25 cellular contexts compared by ENCODE assay signal in the genomic region with DNA sequence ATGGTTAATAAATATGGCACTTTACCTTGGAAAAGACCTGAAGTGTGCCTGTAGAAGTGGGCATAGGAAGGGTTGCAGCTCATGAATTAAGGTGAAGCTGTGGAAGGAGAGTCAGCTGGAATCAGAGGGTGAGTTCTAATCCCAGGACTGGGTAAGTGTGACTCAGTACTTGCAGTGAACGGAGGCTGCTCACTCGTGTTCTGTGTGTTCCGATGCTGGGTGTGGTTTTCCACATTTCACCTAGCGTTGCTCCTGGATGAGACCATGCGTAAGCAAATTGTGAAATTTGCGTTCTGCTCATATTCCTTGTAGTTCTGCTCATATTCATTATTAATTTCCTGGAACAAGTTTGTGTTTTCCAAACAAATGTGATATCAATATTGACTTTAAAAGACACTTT. TPM values are rescaled to one million over a fixed set of nuclear protein-coding genes. Genes with fewer than 3 reads are reported as not detected.
"Had no signal": no experiment of that assay in that cellular context is flagged by ENCODE, and none has a peak within 500 bp of the region (broad histone marks: within the 10 kb centered on the region; RNA-seq: fewer than 3 reads in every experiment).

No MANE protein-coding gene starts in this region.

- H3K4me3 Mint-ChIP-seq: activated CD4-positive, alpha-beta memory T cell treated with anti-CD3 and anti-CD28 coated beads for 36 hours; activated CD4-positive, alpha-beta T cell treated with anti-CD3 and anti-CD28 coated beads, Interleukin-2, amount 10 ng/mL, durations not matched to agents 7 days and 5 days; activated naive CD8-positive, alpha-beta T cell treated with anti-CD3 and anti-CD28 coated beads, Interleukin-2, amount 50 U/mL, for 24 hours; activated T-cell treated with anti-CD3 and anti-CD28 coated beads, Interleukin-2, amount 50 U/mL, for 4 hours; brain had no signal

- H3K27ac Mint-ChIP-seq: activated CD4-positive, alpha-beta memory T cell treated with anti-CD3 and anti-CD28 coated beads for 36 hours; activated CD4-positive, alpha-beta T cell treated with anti-CD3 and anti-CD28 coated beads, Interleukin-2, amount 10 ng/mL, durations not matched to agents 7 days and 5 days; activated naive CD4-positive, alpha-beta T cell treated with anti-CD3 and anti-CD28 coated beads, Interleukin-2, amount 50 U/mL, for 72 hours; activated naive CD8-positive, alpha-beta T cell treated with anti-CD3 and anti-CD28 coated beads, Interleukin-2, amount 50 U/mL, for 24 hours; brain had no signal

- H3K27me3 Mint-ChIP-seq: activated CD4-positive, alpha-beta memory T cell treated with anti-CD3 and anti-CD28 coated beads for 36 hours; activated CD4-positive, alpha-beta T cell treated with anti-CD3 and anti-CD28 coated beads, Interleukin-2, amount 10 ng/mL, durations not matched to agents 7 days and 5 days; activated naive CD8-positive, alpha-beta T cell treated with anti-CD3 and anti-CD28 coated beads, Interleukin-2, amount 50 U/mL, for 24 hours; brain had no signal

- H3K9me3 Mint-ChIP-seq: activated CD4-positive, alpha-beta memory T cell treated with anti-CD3 and anti-CD28 coated beads for 36 hours; activated CD4-positive, alpha-beta T cell treated with anti-CD3 and anti-CD28 coated beads, Interleukin-2, amount 10 ng/mL, durations not matched to agents 7 days and 5 days; activated naive CD4-positive, alpha-beta T cell treated with anti-CD3 and anti-CD28 coated beads, Interleukin-2, amount 50 U/mL, for 72 hours; activated naive CD8-positive, alpha-beta T cell treated with anti-CD3 and anti-CD28 coated beads, Interleukin-2, amount 50 U/mL, for 24 hours; activated T-cell treated with anti-CD3 and anti-CD28 coated beads, Interleukin-2, amount 50 U/mL, for 4 hours; brain had no signal

- FAIRE-seq: astrocyte had no signal

- H3K4me1 Mint-ChIP-seq: activated CD4-positive, alpha-beta T cell treated with anti-CD3 and anti-CD28 coated beads, Interleukin-2, amount 10 ng/mL, durations not matched to agents 7 days and 5 days; activated naive CD8-positive, alpha-beta T cell treated with anti-CD3 and anti-CD28 coated beads, Interleukin-2, amount 50 U/mL, for 24 hours; brain had no signal

- ATAC-seq: activated naive CD4-positive, alpha-beta T cell treated with anti-CD3 and anti-CD28 coated beads, Interleukin-2, amount 50 U/mL, for 72 hours; activated naive CD8-positive, alpha-beta T cell treated with anti-CD3 and anti-CD28 coated beads, Interleukin-2, amount 50 U/mL, for 24 hours; activated T-cell treated with anti-CD3 and anti-CD28 coated beads, Interleukin-2, amount 50 U/mL, for 4 hours had no signal

- H3K36me3 Mint-ChIP-seq: activated CD4-positive, alpha-beta memory T cell treated with anti-CD3 and anti-CD28 coated beads for 36 hours; activated naive CD4-positive, alpha-beta T cell treated with anti-CD3 and anti-CD28 coated beads, Interleukin-2, amount 50 U/mL, for 72 hours; brain had no signal

- DNase-seq: activated CD4-positive, alpha-beta memory T cell treated with anti-CD3 and anti-CD28 coated beads for 36 hours; activated CD4-positive, alpha-beta T cell treated with anti-CD3 and anti-CD28 coated beads, Interleukin-2, amount 10 ng/mL, durations not matched to agents 7 days and 5 days; activated CD4-positive, CD25-positive, alpha-beta regulatory T cell; activated CD8-positive, alpha-beta memory T cell treated with anti-CD3 and anti-CD28 coated beads for 24 hours; activated effector memory CD4-positive, alpha-beta T cell treated with anti-CD3 and anti-CD28 coated beads, Interleukin-2, amount 50 U/mL, for 16 hours; activated naive CD4-positive, alpha-beta T cell treated with Interleukin-2 at 50 U/mL for 16 hours; activated naive CD8-positive, alpha-beta T cell treated with anti-CD3 and anti-CD28 coated beads, Interleukin-2, amount 50 U/mL, for 24 hours; activated T-cell treated with anti-CD3 and anti-CD28 coated beads, Interleukin-2, amount 50 U/mL, for 4 hours; amygdala; MM.1S; NCI-H1105; NCI-H1436; NCI-H1694 treated with DMSO at 0.1 percent for 48 hours; NCI-H2081; NCI-H510A treated with DMSO at 0.1 percent for 48 hours; Peyer's patch; Right ventricle myocardium superior; SJCRH30; SK-N-SH; T-helper 1 cell had no signal

- H3K27me3 ChIP-seq: Peyer's patch, SJCRH30 had no signal

- H3K4me3 ChIP-seq: Peyer's patch, SJCRH30 had no signal

- H3K27ac ChIP-seq: Peyer's patch, RWPE1, SJCRH30, VCaP had no signal

- H3K36me3 ChIP-seq: Peyer's patch, SJCRH30 had no signal

- H3K9me3 ChIP-seq: Peyer's patch, SJCRH30, SK-N-SH had no signal

- H3K4me1 ChIP-seq: Peyer's patch, SJCRH30 had no signal

RNA-seq across cellular contexts. Expression of a gene that starts 22.4 kb away (rescaled TPM):
- total RNA-seq: SJCRH30 had no signal
